ENCODE assay signal across 1 cellular context in genomic region chr5:96934695-96935555, GRCh38.
A peak's percentile ranks its signal among the peaks of the same experiment; 100 is the strongest.
TF ChIP-seq lines count a peak whose summit lies in the region.

No MANE protein-coding gene starts in this region.

TF ChIP-seq in HepG2, 621 proteins besides CTCF, POLR2A, EP300 and RAD21 (continued from another document and continues in another):
- TF ChIP-seq THAP9 (CRISPR knock-in tag; IDR thresholded peaks at IDR 0.05; ENCODE audit: borderline replicate concordance) (peak; percentile 90), SOX6 (IDR thresholded peaks at IDR 0.05) (no peak), SOX6 (CRISPR knock-in tag; IDR thresholded peaks at IDR 0.05) (peak; percentile 73; the same call in 1 of the 2 replicates), NKX3-1 (CRISPR knock-in tag; IDR thresholded peaks at IDR 0.05) (0 out of 2 replicates have a peak, but pooled peaks have one; percentile 22), CCDC6 (CRISPR knock-in tag; IDR thresholded peaks at IDR 0.05) (peak; percentile 43; the same call in 1 of the 2 replicates), MAFK (conservative IDR thresholded peaks at IDR 0.05 in 1 of 2, IDR thresholded peaks at IDR 0.05 in 1 of 2; ENCODE audit: low read length in 2 of 2) (no peak), ZNF33B (CRISPR knock-in tag; IDR thresholded peaks at IDR 0.05) (peak; percentile 69), KDM2A (CRISPR knock-in tag; IDR thresholded peaks at IDR 0.05; ENCODE audit: borderline replicate concordance, low read depth) (peak; percentile 67), ZNF776 (CRISPR knock-in tag; IDR thresholded peaks at IDR 0.05) (peak; percentile 85; the same call in 1 of the 2 replicates), POLR2AphosphoS2 (IDR thresholded peaks at IDR 0.05; ENCODE audit: low read depth, low read length) (no peak), SNAI1 (CRISPR knock-in tag; IDR thresholded peaks at IDR 0.05; ENCODE audit: borderline replicate concordance) (0 out of 2 replicates have a peak, but pooled peaks have one; percentile 36), ZNF333 (CRISPR knock-in tag; IDR thresholded peaks at IDR 0.05; ENCODE audit: borderline replicate concordance) (no peak), HOXA7 (CRISPR knock-in tag; IDR thresholded peaks at IDR 0.05) (no peak), TCF7L2 (IDR thresholded peaks at IDR 0.05; ENCODE audit: low read depth, low read length) (no peak), PBX2 (CRISPR knock-in tag; IDR thresholded peaks at IDR 0.05) (no peak; the same call in 1 of the 2 replicates), ZNF770 (CRISPR knock-in tag; IDR thresholded peaks at IDR 0.05) (peak; percentile 81), SMC3 (IDR thresholded peaks at IDR 0.05; ENCODE audit: low read length) (no peak), STAT6 (CRISPR knock-in tag; IDR thresholded peaks at IDR 0.05; ENCODE audit: borderline replicate concordance) (no peak; the same call in 1 of the 2 replicates), NFATC3 (CRISPR knock-in tag; IDR thresholded peaks at IDR 0.05) (peak; percentile 42; the same call in 1 of the 2 replicates), DR1 (CRISPR knock-in tag; IDR thresholded peaks at IDR 0.05) (peak; percentile 73), WIZ (CRISPR knock-in tag; IDR thresholded peaks at IDR 0.05) (peak; percentile 91), ZNF605 (CRISPR knock-in tag; IDR thresholded peaks at IDR 0.05) (no peak; the same call in 1 of the 2 replicates), ZNF382 (CRISPR knock-in tag; IDR thresholded peaks at IDR 0.05; ENCODE audit: borderline replicate concordance) (no peak), MTERF4 (CRISPR knock-in tag; IDR thresholded peaks at IDR 0.05) (0 out of 2 replicates have a peak, but pooled peaks have one; percentile 54), RXRA (CRISPR knock-in tag; IDR thresholded peaks at IDR 0.05) (peak; percentile 75; the same call in 1 of the 2 replicates), ATF7 (IDR thresholded peaks at IDR 0.05) (no peak), ATF7 (CRISPR knock-in tag; IDR thresholded peaks at IDR 0.05) (peak; percentile 62; the same call in 1 of the 2 replicates), ZNF841 (CRISPR knock-in tag; IDR thresholded peaks at IDR 0.05; ENCODE audit: borderline replicate concordance) (0 out of 2 replicates have a peak, but pooled peaks have one; percentile 64), TCF7 (IDR thresholded peaks at IDR 0.05; ENCODE audit: low read depth) (no peak; the same call in 1 of the 2 replicates), ZKSCAN1 (IDR thresholded peaks at IDR 0.05; ENCODE audit: low read length) (no peak), KMT2B (CRISPR knock-in tag; IDR thresholded peaks at IDR 0.05) (peak; percentile 84), NFE2L1 (CRISPR knock-in tag; IDR thresholded peaks at IDR 0.05; ENCODE audit: borderline replicate concordance) (no peak), BRD4 (CRISPR knock-in tag; IDR thresholded peaks at IDR 0.05) (no peak), TERF1 (CRISPR knock-in tag; IDR thresholded peaks at IDR 0.05) (no peak), BCL6 (CRISPR knock-in tag; IDR thresholded peaks at IDR 0.05) (peak; percentile 65), ZNF329 (CRISPR knock-in tag; IDR thresholded peaks at IDR 0.05; ENCODE audit: low read depth) (peak; percentile 67; the same call in 1 of the 2 replicates), ZNF468 (CRISPR knock-in tag; IDR thresholded peaks at IDR 0.05) (no peak), ARHGAP35 (CRISPR knock-in tag; IDR thresholded peaks at IDR 0.05; ENCODE audit: borderline replicate concordance) (0 out of 2 replicates have a peak, but pooled peaks have one; percentile 51), ZFP90 (CRISPR knock-in tag; IDR thresholded peaks at IDR 0.05; ENCODE audit: borderline replicate concordance) (peak; percentile 26; the same call in 1 of the 2 replicates)
- TF ChIP-seq, protein P1, sequence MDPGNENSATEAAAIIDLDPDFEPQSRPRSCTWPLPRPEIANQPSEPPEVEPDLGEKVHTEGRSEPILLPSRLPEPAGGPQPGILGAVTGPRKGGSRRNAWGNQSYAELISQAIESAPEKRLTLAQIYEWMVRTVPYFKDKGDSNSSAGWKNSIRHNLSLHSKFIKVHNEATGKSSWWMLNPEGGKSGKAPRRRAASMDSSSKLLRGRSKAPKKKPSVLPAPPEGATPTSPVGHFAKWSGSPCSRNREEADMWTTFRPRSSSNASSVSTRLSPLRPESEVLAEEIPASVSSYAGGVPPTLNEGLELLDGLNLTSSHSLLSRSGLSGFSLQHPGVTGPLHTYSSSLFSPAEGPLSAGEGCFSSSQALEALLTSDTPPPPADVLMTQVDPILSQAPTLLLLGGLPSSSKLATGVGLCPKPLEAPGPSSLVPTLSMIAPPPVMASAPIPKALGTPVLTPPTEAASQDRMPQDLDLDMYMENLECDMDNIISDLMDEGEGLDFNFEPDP (CRISPR knock-in tag; conservative IDR thresholded peaks at IDR 0.05): 0 out of 2 replicates have a peak, but pooled peaks have one; percentile 87
- TF ChIP-seq, protein P2, sequence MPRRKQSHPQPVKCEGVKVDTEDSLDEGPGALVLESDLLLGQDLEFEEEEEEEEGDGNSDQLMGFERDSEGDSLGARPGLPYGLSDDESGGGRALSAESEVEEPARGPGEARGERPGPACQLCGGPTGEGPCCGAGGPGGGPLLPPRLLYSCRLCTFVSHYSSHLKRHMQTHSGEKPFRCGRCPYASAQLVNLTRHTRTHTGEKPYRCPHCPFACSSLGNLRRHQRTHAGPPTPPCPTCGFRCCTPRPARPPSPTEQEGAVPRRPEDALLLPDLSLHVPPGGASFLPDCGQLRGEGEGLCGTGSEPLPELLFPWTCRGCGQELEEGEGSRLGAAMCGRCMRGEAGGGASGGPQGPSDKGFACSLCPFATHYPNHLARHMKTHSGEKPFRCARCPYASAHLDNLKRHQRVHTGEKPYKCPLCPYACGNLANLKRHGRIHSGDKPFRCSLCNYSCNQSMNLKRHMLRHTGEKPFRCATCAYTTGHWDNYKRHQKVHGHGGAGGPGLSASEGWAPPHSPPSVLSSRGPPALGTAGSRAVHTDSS (CRISPR knock-in tag; conservative IDR thresholded peaks at IDR 0.05): no peak
- TF ChIP-seq, protein P3, sequence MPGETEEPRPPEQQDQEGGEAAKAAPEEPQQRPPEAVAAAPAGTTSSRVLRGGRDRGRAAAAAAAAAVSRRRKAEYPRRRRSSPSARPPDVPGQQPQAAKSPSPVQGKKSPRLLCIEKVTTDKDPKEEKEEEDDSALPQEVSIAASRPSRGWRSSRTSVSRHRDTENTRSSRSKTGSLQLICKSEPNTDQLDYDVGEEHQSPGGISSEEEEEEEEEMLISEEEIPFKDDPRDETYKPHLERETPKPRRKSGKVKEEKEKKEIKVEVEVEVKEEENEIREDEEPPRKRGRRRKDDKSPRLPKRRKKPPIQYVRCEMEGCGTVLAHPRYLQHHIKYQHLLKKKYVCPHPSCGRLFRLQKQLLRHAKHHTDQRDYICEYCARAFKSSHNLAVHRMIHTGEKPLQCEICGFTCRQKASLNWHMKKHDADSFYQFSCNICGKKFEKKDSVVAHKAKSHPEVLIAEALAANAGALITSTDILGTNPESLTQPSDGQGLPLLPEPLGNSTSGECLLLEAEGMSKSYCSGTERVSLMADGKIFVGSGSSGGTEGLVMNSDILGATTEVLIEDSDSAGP (CRISPR knock-in tag; IDR thresholded peaks at IDR 0.05; ENCODE audit: borderline replicate concordance): peak; percentile 78
- TF ChIP-seq, protein P4, sequence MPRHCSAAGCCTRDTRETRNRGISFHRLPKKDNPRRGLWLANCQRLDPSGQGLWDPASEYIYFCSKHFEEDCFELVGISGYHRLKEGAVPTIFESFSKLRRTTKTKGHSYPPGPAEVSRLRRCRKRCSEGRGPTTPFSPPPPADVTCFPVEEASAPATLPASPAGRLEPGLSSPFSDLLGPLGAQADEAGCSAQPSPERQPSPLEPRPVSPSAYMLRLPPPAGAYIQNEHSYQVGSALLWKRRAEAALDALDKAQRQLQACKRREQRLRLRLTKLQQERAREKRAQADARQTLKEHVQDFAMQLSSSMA (CRISPR knock-in tag; IDR thresholded peaks at IDR 0.05): 0 out of 2 replicates have a peak, but pooled peaks have one; percentile 74
- TF ChIP-seq, protein P5, sequence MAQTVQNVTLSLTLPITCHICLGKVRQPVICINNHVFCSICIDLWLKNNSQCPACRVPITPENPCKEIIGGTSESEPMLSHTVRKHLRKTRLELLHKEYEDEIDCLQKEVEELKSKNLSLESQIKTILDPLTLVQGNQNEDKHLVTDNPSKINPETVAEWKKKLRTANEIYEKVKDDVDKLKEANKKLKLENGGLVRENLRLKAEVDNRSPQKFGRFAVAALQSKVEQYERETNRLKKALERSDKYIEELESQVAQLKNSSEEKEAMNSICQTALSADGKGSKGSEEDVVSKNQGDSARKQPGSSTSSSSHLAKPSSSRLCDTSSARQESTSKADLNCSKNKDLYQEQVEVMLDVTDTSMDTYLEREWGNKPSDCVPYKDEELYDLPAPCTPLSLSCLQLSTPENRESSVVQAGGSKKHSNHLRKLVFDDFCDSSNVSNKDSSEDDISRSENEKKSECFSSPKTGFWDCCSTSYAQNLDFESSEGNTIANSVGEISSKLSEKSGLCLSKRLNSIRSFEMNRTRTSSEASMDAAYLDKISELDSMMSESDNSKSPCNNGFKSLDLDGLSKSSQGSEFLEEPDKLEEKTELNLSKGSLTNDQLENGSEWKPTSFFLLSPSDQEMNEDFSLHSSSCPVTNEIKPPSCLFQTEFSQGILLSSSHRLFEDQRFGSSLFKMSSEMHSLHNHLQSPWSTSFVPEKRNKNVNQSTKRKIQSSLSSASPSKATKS (CRISPR knock-in tag; IDR thresholded peaks at IDR 0.05): no peak
